In genomic region chrX:140764401-140764919, GRCh38 we compare ENCODE assay signal across 8 cellular contexts. TPM values are rescaled to one million over a fixed set of nuclear protein-coding genes. Genes with fewer than 3 reads are reported as not detected.
DNase-seq lines count a peak whose midpoint lies in the region; ATAC-seq, FAIRE-seq and TF ChIP-seq lines count a peak whose summit lies in the region.

No MANE protein-coding gene starts in this region.

- H2BK15ac ChIP-seq in mesendoderm (replicated peaks; ENCODE audit: low read depth) = no peak overlapping the region

- ATAC-seq in HG02588 (IDR thresholded peaks at IDR 0.05; ENCODE audit: unreplicated experiment) = no peak

- no peak overlapping the region for H3K23ac ChIP-seq in mesendoderm (ENCODE audit: low read length)

- peak overlapping the region; percentile 36 for H3K4me2 ChIP-seq in mesendoderm (ENCODE audit: low read length)

- H3K4me1 ChIP-seq in colonic mucosa (no peaks in the 10 kb centered on the region), mesendoderm (ENCODE audit: control insufficient read depth, low read depth, low read length) (no peaks in the 10 kb centered on the region), uterus (no peaks in the 10 kb centered on the region)

- H3K9me3 ChIP-seq in colonic mucosa = no peaks in the 10 kb centered on the region
- H3K9me3 ChIP-seq in uterus = no peaks in the 10 kb centered on the region

- H3K4me3 ChIP-seq in colonic mucosa (peak overlapping the region; percentile 8), mesendoderm (ENCODE audit: low read length) (peak overlapping the region; percentile 77), uterus (peak overlapping the region; percentile 2 to 20)

- no peak overlapping the region for H4K5ac ChIP-seq in mesendoderm (ENCODE audit: low read length)

- H3K56ac ChIP-seq in mesendoderm (ENCODE audit: low read length) = peak overlapping the region; percentile 79

- peak overlapping the region; percentile 61 for H3K18ac ChIP-seq in mesendoderm (ENCODE audit: low read length)

- H3K79me2 ChIP-seq in mesendoderm (ENCODE audit: control insufficient read depth, insufficient read depth, low read length) = no peaks in the 10 kb centered on the region

- peaks cover 11% of the 10 kb centered on the region for H3K27me3 ChIP-seq in colonic mucosa
- no peaks in the 10 kb centered on the region for H3K27me3 ChIP-seq in mesendoderm (ENCODE audit: insufficient read depth, low read length, poor library complexity)
- no peaks in the 10 kb centered on the region for H3K27me3 ChIP-seq in uterus

- H2BK120ac ChIP-seq in mesendoderm (ENCODE audit: low read depth, low read length) = no peak overlapping the region

- H3K36me3 ChIP-seq in colonic mucosa = no peaks in the 10 kb centered on the region
- H3K36me3 ChIP-seq in mesendoderm (ENCODE audit: control insufficient read depth, insufficient read depth, low read length) = no peaks in the 10 kb centered on the region
- H3K36me3 ChIP-seq in uterus = no peaks in the 10 kb centered on the region

- no peak overlapping the region for H2BK5ac ChIP-seq in mesendoderm (ENCODE audit: low read length)

- H4K8ac ChIP-seq in mesendoderm (ENCODE audit: low read depth, low read length) = no peak overlapping the region

- DNase-seq in Ammon's horn (ENCODE audit: low spot score) = peak; percentile 22
- DNase-seq in M059J (ENCODE audit: low read depth) = peak; percentile 65
- DNase-seq in colonic mucosa = no peak
- DNase-seq in mesendoderm = peak; percentile 88
- peak; percentile 12 to 21 for DNase-seq in uterus
- no peak for DNase-seq in HTR-8/SVneo (ENCODE audit: insufficient read length, low spot score)
- no peak for DNase-seq in NCI-H2196 (lab: John Stamatoyannopoulos, UW; ENCODE audit: unreplicated experiment)

- no peak for TF ChIP-seq POLR2A in uterus (IDR thresholded peaks at IDR 0.05)

- intact Hi-C loops in colonic mucosa (cut with DNase I) = no loop called here
- intact Hi-C loops in uterus (cut with DNase I; ENCODE audit: low total_unique reads) = no loop called here

- H3K27ac ChIP-seq in colonic mucosa (no peak overlapping the region), mesendoderm (ENCODE audit: low read depth, low read length) (peak overlapping the region; percentile 62), uterus (no peak overlapping the region)

- no peak overlapping the region for H2AK5ac ChIP-seq in mesendoderm (ENCODE audit: low read length)

- no peak overlapping the region for H3K4ac ChIP-seq in mesendoderm (ENCODE audit: low read depth, low read length)

- FAIRE-seq in HTR-8/SVneo (lab: Jason Lieb, UNC) = no peak

- TF ChIP-seq CTCF in colonic mucosa (IDR thresholded peaks at IDR 0.05) (no peak), uterus (IDR thresholded peaks at IDR 0.05) (no peak)

- WGBS in mesendoderm (ENCODE audit: extremely low coverage, insufficient coverage, low lambda C conversion rate) = no CpG with 5 or more reads among the region's 31 CpGs

- H3K9ac ChIP-seq in colonic mucosa (ENCODE audit: low read depth in 2 of 2, low read length in 2 of 2) = no peak overlapping the region
- peak overlapping the region; percentile 86 for H3K9ac ChIP-seq in mesendoderm (ENCODE audit: low read length)

- no peaks in the 10 kb centered on the region for H3K79me1 ChIP-seq in mesendoderm (ENCODE audit: low read length)

RNA-seq across cellular contexts. Expression of gene LINC00632, which starts 54.9 kb away (rescaled TPM):
- total RNA-seq in M059J (2014; rRNA removed; shearing (Covaris generic)) = 20.7 and 22.6 TPM in 2 replicates
- total RNA-seq in colonic mucosa = 10 to 100 TPM; 12.1 to 27.3 TPM
- 12.4 TPM for polyA plus RNA-seq in mesendoderm (2013, experiment 1 of 2)
- polyA plus RNA-seq in mesendoderm (2013, experiment 2 of 2) = 12.3 TPM
- total RNA-seq in uterus = 100 to 1,000 TPM in 1 of 4 donors, 10 to 100 TPM in 3; 14.4 to 228 (median 32.4) TPM

Comparison
In these comparisons a context has a peak if more than half of its experiments do, and no peak if none do; other contexts are left out.
1. DNase-seq: peak in Ammon's horn (single experiment), M059J (single experiment), mesendoderm (single experiment) and uterus (2 of 2); none in colonic mucosa (single experiment), HTR-8/SVneo (single experiment) and NCI-H2196 (single experiment).
2. H3K4me3 ChIP-seq: peak in every context shown above with its lines; median percentile 77 in mesendoderm; 11 in uterus; 8 in colonic mucosa.